Comparison of ENCODE assay signal across 8 cellular contexts in the genomic region with DNA sequence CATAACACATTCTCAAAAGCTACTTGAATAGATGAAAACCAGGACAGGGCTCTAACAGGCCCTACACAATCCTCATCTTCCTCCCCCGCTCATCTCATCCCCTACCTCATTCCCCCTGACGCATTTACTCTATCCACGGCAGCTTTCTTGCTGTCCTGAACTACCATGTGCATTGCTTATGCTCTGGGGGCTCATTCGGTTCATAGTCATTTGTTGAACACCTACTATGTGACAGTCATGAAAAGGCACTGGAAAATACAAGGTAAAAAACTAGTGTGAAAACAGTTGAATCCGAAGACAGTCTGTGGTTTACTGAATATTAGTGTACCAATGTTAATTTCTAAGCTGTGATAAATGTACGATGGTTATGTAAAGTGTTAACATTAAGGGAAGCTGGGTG. TPM values are rescaled to one million over a fixed set of nuclear protein-coding genes. Genes with fewer than 3 reads are reported as not detected.
DNase-seq lines count a peak whose midpoint lies in the region; ATAC-seq and TF ChIP-seq lines count a peak whose summit lies in the region.

No MANE protein-coding gene starts in this region.

- peak overlapping the region; percentile 98 for H3K4me3 Mint-ChIP-seq in dendritic cell treated with granulocyte-macrophage colony-stimulating factor and Interleukin-4, amounts not matched to agents 40 ng/mL and 50 ng/mL, for 4 days
- H3K4me3 Mint-ChIP-seq in natural killer cell, result peak overlapping the region; percentile 96

- no peaks in the 10 kb centered on the region for H3K36me3 ChIP-seq in BE2C
- peaks cover 12% of the 10 kb centered on the region for H3K36me3 ChIP-seq in Karpas-422 (ENCODE audit: insufficient read depth, low read length)

- no peaks in the 10 kb centered on the region for H3K27me3 Mint-ChIP-seq in dendritic cell treated with granulocyte-macrophage colony-stimulating factor and Interleukin-4, amounts not matched to agents 40 ng/mL and 50 ng/mL, for 4 days
- H3K27me3 Mint-ChIP-seq in natural killer cell (ENCODE audit: low read depth in 2 of 2), result no peaks in the 10 kb centered on the region

- TF ChIP-seq CTCF in BE2C (IDR thresholded peaks at IDR 0.05; ENCODE audit: low read depth, low read length) (no peak), natural killer cell (IDR thresholded peaks at IDR 0.05) (no peak)

- no peaks in the 10 kb centered on the region for H3K27me3 ChIP-seq in BE2C
- no peaks in the 10 kb centered on the region for H3K27me3 ChIP-seq in Karpas-422 (ENCODE audit: low read length)

- H3K27ac Mint-ChIP-seq in dendritic cell treated with granulocyte-macrophage colony-stimulating factor and Interleukin-4, amounts not matched to agents 40 ng/mL and 50 ng/mL, for 4 days, result peak overlapping the region; percentile 97
- H3K27ac Mint-ChIP-seq in natural killer cell, result peak overlapping the region; percentile 96 to 98

- peaks cover 38% of the 10 kb centered on the region for H3K4me1 Mint-ChIP-seq in dendritic cell treated with granulocyte-macrophage colony-stimulating factor and Interleukin-4, amounts not matched to agents 40 ng/mL and 50 ng/mL, for 4 days (ENCODE audit: low read depth)
- peaks cover 27 to 45% of the 10 kb centered on the region in 2 donors for H3K4me1 Mint-ChIP-seq in natural killer cell

- H3K36me3 Mint-ChIP-seq in dendritic cell treated with granulocyte-macrophage colony-stimulating factor and Interleukin-4, amounts not matched to agents 40 ng/mL and 50 ng/mL, for 4 days (ENCODE audit: low read depth), result peaks cover 28% of the 10 kb centered on the region
- H3K36me3 Mint-ChIP-seq in natural killer cell, result no peaks in the 10 kb centered on the region

- H3K4me3 ChIP-seq in BE2C (ENCODE audit: low read depth, low read length) (peak overlapping the region; percentile 88), Karpas-422 (ENCODE audit: low read length) (peak overlapping the region; percentile 86)

- no peaks in the 10 kb centered on the region for H3K9me2 ChIP-seq in Karpas-422 (replicated peaks; ENCODE audit: insufficient read depth, low read length)

- peak overlapping the region; percentile 20; the same call in 1 of the 2 replicates for H3K27ac ChIP-seq in Karpas-422 (ENCODE audit: low read length)

- H3K9me3 Mint-ChIP-seq in dendritic cell treated with granulocyte-macrophage colony-stimulating factor and Interleukin-4, amounts not matched to agents 40 ng/mL and 50 ng/mL, for 4 days, result no peaks in the 10 kb centered on the region
- H3K9me3 Mint-ChIP-seq in natural killer cell, result no peaks in the 10 kb centered on the region

- H3K9me3 ChIP-seq in BE2C (no peaks in the 10 kb centered on the region), Karpas-422 (ENCODE audit: low read length) (no peaks in the 10 kb centered on the region)

- no peak for ATAC-seq in natural killer cell
- ATAC-seq in HG02884 (IDR thresholded peaks at IDR 0.05; ENCODE audit: unreplicated experiment), result no peak
- ATAC-seq in GM21390 (IDR thresholded peaks at IDR 0.05; ENCODE audit: unreplicated experiment), result no peak

- H3K9ac ChIP-seq in Karpas-422 (ENCODE audit: low read length), result peak overlapping the region; percentile 82

- peaks cover 7% of the 10 kb centered on the region; the same call in 1 of the 2 replicates for H3K4me1 ChIP-seq in BE2C
- H3K4me1 ChIP-seq in Karpas-422 (ENCODE audit: low read length), result peaks cover 37% of the 10 kb centered on the region

- H2AFZ ChIP-seq in Karpas-422 (ENCODE audit: low read length), result no peak overlapping the region

- intact Hi-C loops in dendritic cell treated with granulocyte-macrophage colony-stimulating factor and Interleukin-4, amounts not matched to agents 40 ng/mL and 50 ng/mL, for 4 days (cut with micrococcal nuclease), result loop anchor here (1.0 to 5.0 kb wide), 2 partner anchors 181 to 200 kb away; a partner anchor contains a TSS
- intact Hi-C loops in natural killer cell (cut with micrococcal nuclease), result loop anchor here (1.0 kb wide), 1 partner anchor 141 kb away; no protein-coding TSS in a partner anchor

- H4K20me1 ChIP-seq in Karpas-422 (ENCODE audit: insufficient read depth, low read depth, low read length), result no peaks in the 10 kb centered on the region

- H3K4me2 ChIP-seq in Karpas-422 (ENCODE audit: low read depth, low read length, poor library complexity, severe bottlenecking), result peak overlapping the region; percentile 97

- DNase-seq in BE2C (no peak), Karpas-422 (no peak), natural killer cell (no peak), inferior parietal cortex (ENCODE audit: extremely low spot score) (no peak), NCI-H446 treated with DMSO at 0.1 percent for 48 hours (lab: John Stamatoyannopoulos, UW) (no peak)

- peaks cover 63% of the 10 kb centered on the region for H3K79me2 ChIP-seq in Karpas-422 (ENCODE audit: low read length)

RNA-seq across cellular contexts. Expression of a gene that starts 0.8 kb away (rescaled TPM):
- 68.9 TPM for polyA plus RNA-seq in BE2C (2012; ENCODE audit: insufficient read depth, insufficient read length, low read depth)
- total RNA-seq in Karpas-422 (2014; rRNA removed; shearing (Covaris generic); ENCODE audit: low replicate concordance), result 40.4 and 80.8 TPM in 2 replicates
- total RNA-seq in natural killer cell, result 10 to 100 TPM; 26.8 to 28.8 (median 27.9) TPM

RNA-seq across cellular contexts. Expression of a gene that starts 2.7 kb away (rescaled TPM):
- polyA plus RNA-seq in BE2C (2012; ENCODE audit: insufficient read depth, insufficient read length, low read depth), result 103 TPM
- total RNA-seq in Karpas-422 (2014; rRNA removed; shearing (Covaris generic); ENCODE audit: low replicate concordance), result 69.1 and 92.5 TPM in 2 replicates
- 10 to 100 TPM; 65.1 to 92.6 (median 86.7) TPM for total RNA-seq in natural killer cell
